In genomic region chr21:29787011-29787909, GRCh38 we compare ENCODE assay signal across 31 cellular contexts.
"Had no signal": no experiment of that assay in that cellular context is flagged by ENCODE, and none has a peak within 500 bp of the region (broad histone marks: within the 10 kb centered on the region; RNA-seq: fewer than 3 reads in every experiment).

No MANE protein-coding gene starts in this region.

- FAIRE-seq: astrocyte, endometrium, endothelial cell of umbilical vein had no signal

- H3K27me3 ChIP-seq: colonic mucosa, esophagus squamous epithelium, gastroesophageal sphincter had no signal

- H3K9me3 ChIP-seq: colonic mucosa, esophagus squamous epithelium, gastroesophageal sphincter had no signal

- H3K9me3 Mint-ChIP-seq: activated B cell treated with CpG ODN at 0.5 μM for 24 hours; activated CD8-positive, alpha-beta T cell treated with anti-CD3 and anti-CD28 coated beads for 36 hours; activated T-helper 17 cell treated with anti-CD3 and anti-CD28 coated beads, Interleukin-2, amount 50 U/mL, for 72 hours; T-helper 2 cell treated with Interferon-gamma antibody and Interleukin-4, amounts not matched to agents 5 μg/mL and 100 μg/mL, for 36 hours had no signal

- H3K36me3 ChIP-seq: colonic mucosa, esophagus squamous epithelium, gastroesophageal sphincter, WERI-Rb-1 had no signal

- DNase-seq: activated B cell treated with CpG ODN at 0.5 μM for 24 hours; activated CD4-positive, alpha-beta T cell treated with anti-CD3 and anti-CD28 coated beads for 48 hours; activated CD4-positive, alpha-beta T cell treated with anti-CD3 and anti-CD28 coated beads, Interleukin-2, amount 50 U/mL, for 1 hour; activated CD4-positive, alpha-beta T cell treated with anti-CD3 and anti-CD28 coated beads, Interleukin-2, amount 50 U/mL, for 48 hours; activated CD8-positive, alpha-beta memory T cell treated with anti-CD3 and anti-CD28 coated beads for 24 hours; activated CD8-positive, alpha-beta T cell treated with anti-CD3 and anti-CD28 coated beads for 36 hours; activated effector memory CD4-positive, alpha-beta T cell treated with Interleukin-2 at 50 U/mL for 16 hours; activated gamma-delta T cell treated with Interleukin-2 at 50 U/mL for 16 hours; activated naive CD4-positive, alpha-beta T cell treated with anti-CD3 and anti-CD28 coated beads, Interleukin-2, amount 50 U/mL, for 16 hours; activated naive CD4-positive, alpha-beta T cell treated with Interleukin-2 at 50 U/mL for 16 hours; activated T-cell treated with anti-CD3 and anti-CD28 coated beads, Interleukin-2, amount 50 U/mL, for 4 hours; amniotic stem cell; anterior cingulate cortex; caudate nucleus; colonic mucosa; effector CD8-positive, alpha-beta T cell; esophagus squamous epithelium; foreskin melanocyte; T-helper 1 cell; T-helper 17 cell; T1000; WERI-Rb-1 had no signal

- H3K27ac Mint-ChIP-seq: activated B cell treated with CpG ODN at 0.5 μM for 24 hours; activated CD8-positive, alpha-beta T cell treated with anti-CD3 and anti-CD28 coated beads for 36 hours; activated naive CD8-positive, alpha-beta T cell; activated T-helper 17 cell treated with anti-CD3 and anti-CD28 coated beads, Interleukin-2, amount 50 U/mL, for 72 hours; T-helper 17 cell; T-helper 2 cell treated with Interferon-gamma antibody and Interleukin-4, amounts not matched to agents 5 μg/mL and 100 μg/mL, for 36 hours had no signal

- H3K4me1 ChIP-seq: colonic mucosa, esophagus squamous epithelium, gastroesophageal sphincter had no signal

- ATAC-seq: activated CD4-positive, CD25-positive, alpha-beta regulatory T cell treated with anti-CD3 and anti-CD28 coated beads, Interleukin-2, amount 50 U/mL, for 24 hours; activated CD8-positive, alpha-beta T cell treated with anti-CD3 and anti-CD28 coated beads for 36 hours; activated T-cell treated with anti-CD3 and anti-CD28 coated beads, Interleukin-2, amount 50 U/mL, for 4 hours; activated T-helper 17 cell treated with anti-CD3 and anti-CD28 coated beads, Interleukin-2, amount 50 U/mL, for 72 hours; gastroesophageal sphincter; T-helper 17 cell had no signal

- H3K4me3 Mint-ChIP-seq: activated B cell treated with CpG ODN at 0.5 μM for 24 hours; activated CD8-positive, alpha-beta T cell treated with anti-CD3 and anti-CD28 coated beads for 36 hours; activated naive CD8-positive, alpha-beta T cell; activated T-cell treated with anti-CD3 and anti-CD28 coated beads, Interleukin-2, amount 50 U/mL, for 4 hours; activated T-helper 17 cell treated with anti-CD3 and anti-CD28 coated beads, Interleukin-2, amount 50 U/mL, for 72 hours; T-helper 17 cell; T-helper 2 cell treated with Interferon-gamma antibody and Interleukin-4, amounts not matched to agents 5 μg/mL and 100 μg/mL, for 36 hours had no signal

- H3K36me3 Mint-ChIP-seq: activated naive CD8-positive, alpha-beta T cell had no signal

- H3K4me3 ChIP-seq: colonic mucosa, esophagus squamous epithelium, gastroesophageal sphincter had no signal

- H3K27ac ChIP-seq: colonic mucosa, epithelial cell of prostate, esophagus squamous epithelium, gastroesophageal sphincter, WERI-Rb-1 had no signal

- H3K4me1 Mint-ChIP-seq: activated B cell treated with CpG ODN at 0.5 μM for 24 hours; activated T-helper 17 cell treated with anti-CD3 and anti-CD28 coated beads, Interleukin-2, amount 50 U/mL, for 72 hours; T-helper 17 cell had no signal
